Comparison of ENCODE assay signal across 21 cellular contexts in the genomic region with DNA sequence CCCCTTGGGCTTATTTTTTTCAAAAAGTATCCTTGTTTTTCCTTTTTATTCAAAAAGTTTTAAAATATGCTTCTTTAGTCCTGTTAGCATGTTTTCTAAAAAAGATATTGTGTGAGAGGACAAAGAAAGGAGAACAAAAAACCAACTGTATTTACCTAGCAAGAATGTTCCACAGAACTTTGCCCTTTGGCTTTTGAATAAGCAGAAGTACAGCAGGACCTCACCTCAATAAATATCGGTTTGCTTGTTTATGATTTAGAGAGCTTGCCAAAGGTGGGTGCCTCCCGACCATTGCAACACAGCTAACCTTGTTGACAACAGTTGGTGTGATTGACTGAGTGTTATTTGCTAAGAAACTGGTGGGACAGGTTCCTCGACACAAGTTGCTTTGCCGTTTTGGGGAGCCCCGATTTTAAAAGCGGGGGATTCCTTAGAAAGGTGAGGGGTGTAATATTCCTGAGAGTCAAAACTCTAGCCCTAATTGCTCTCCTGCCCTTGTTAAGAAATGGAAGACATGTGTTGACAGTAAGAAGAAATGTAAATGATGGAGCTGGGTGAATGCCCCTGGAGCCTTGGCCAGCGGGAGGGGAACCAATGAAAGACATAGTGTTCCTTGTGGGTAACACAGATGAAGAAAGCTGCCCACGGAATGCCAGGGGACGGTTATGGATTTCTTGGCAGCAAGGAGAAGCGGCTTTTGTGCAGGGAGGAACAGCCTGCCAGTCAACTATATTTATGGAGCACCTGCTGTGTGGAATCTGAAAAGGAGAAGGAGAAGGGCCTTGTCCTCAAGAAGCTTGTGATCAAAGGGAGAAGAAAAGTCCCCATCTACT. TPM values are rescaled to one million over a fixed set of nuclear protein-coding genes. Genes with fewer than 3 reads are reported as not detected.
DNase-seq lines count a peak whose midpoint lies in the region; ATAC-seq and TF ChIP-seq lines count a peak whose summit lies in the region.
"Had no signal": no experiment of that assay in that cellular context is flagged by ENCODE, and none has a peak within 500 bp of the region (broad histone marks: within the 10 kb centered on the region; RNA-seq: fewer than 3 reads in every experiment).

No MANE protein-coding gene starts in this region.

- intact Hi-C loops in gastrocnemius medialis (cut with DNase I; ENCODE audit: low total_unique reads) = loop anchor here (1.0 to 2.0 kb wide), 2 partner anchors 14 to 40 kb away; a partner anchor contains a TSS

- peak; percentile 88 for DNase-seq in DMS53 (lab: John Stamatoyannopoulos, UW)
- DNase-seq in NCI-H526 treated with DMSO at 0.1 percent for 48 hours (lab: John Stamatoyannopoulos, UW) = peak; percentile 17
- peak; percentile 29 for DNase-seq in epithelial cell of prostate (ENCODE audit: low read depth, low spot score)
- peak; percentile 91 to 98 for DNase-seq in gastrocnemius medialis
- DNase-seq in KBM-7 = no peak
- DNase-seq in SKM-1 (lab: John Stamatoyannopoulos, UW; ENCODE audit: unreplicated experiment) = no peak
- no peak for DNase-seq in stimulated activated CD4-positive, alpha-beta T cell treated with anti-CD3 and anti-CD28 coated beads, Interleukin-4, amount 100 ng/mL, for 1 hour
- DNase-seq: activated CD4-positive, CD25-positive, alpha-beta regulatory T cell; activated effector memory CD4-positive, alpha-beta T cell treated with anti-CD3 and anti-CD28 coated beads, Interleukin-2, amount 50 U/mL, for 16 hours; aorta; cortex of kidney; DMS153; esophagus squamous epithelium; NCI-H1436 treated with DMSO at 0.1 percent for 48 hours; NCI-H446 treated with DMSO at 0.1 percent for 48 hours; ovary; T-helper 1 cell had no signal

- in situ Hi-C loops in gastrocnemius medialis (cut with MboI; ENCODE audit: low sequenced_read_pairs in 4 of 4) = no loop called here
- in situ Hi-C loops in KBM-7 (cut with MboI; ENCODE audit: low pct_unique_long_range_greater_than_20kb, low sequenced_read_pairs) = no loop called here

- peak overlapping the region; percentile 3 to 32 (median 16) for H3K4me3 ChIP-seq in gastrocnemius medialis
- H3K4me3 ChIP-seq: esophagus squamous epithelium, ovary had no signal

- peaks cover 0 to 9% of the 10 kb centered on the region in 2 donors for H3K36me3 ChIP-seq in gastrocnemius medialis
- H3K36me3 ChIP-seq: esophagus squamous epithelium, ovary had no signal

- ATAC-seq in gastrocnemius medialis (peak; percentile 61 to 74), GM21529 (IDR thresholded peaks at IDR 0.05; ENCODE audit: unreplicated experiment) (no peak)
- ATAC-seq: Panc1 had no signal

- no peak for TF ChIP-seq POLR2A in gastrocnemius medialis (IDR thresholded peaks at IDR 0.05)

- H3K4me1 ChIP-seq in gastrocnemius medialis = peaks cover 67 to 82% of the 10 kb centered on the region in 2 donors

- no peaks in the 10 kb centered on the region for H3K27me3 ChIP-seq in gastrocnemius medialis
- H3K27me3 ChIP-seq: esophagus squamous epithelium, ovary had no signal

- H3K27ac ChIP-seq in epithelial cell of prostate (no peak overlapping the region), gastrocnemius medialis (peak overlapping the region; percentile 85 to 93 (median 92))
- H3K27ac ChIP-seq: ovary had no signal

- no peak for TF ChIP-seq CTCF in gastrocnemius medialis (IDR thresholded peaks at IDR 0.05 in 4 of 5, conservative IDR thresholded peaks at IDR 0.05 in 1 of 5)

- no peaks in the 10 kb centered on the region for H3K9me3 ChIP-seq in gastrocnemius medialis
- H3K9me3 ChIP-seq: esophagus squamous epithelium, ovary had no signal

RNA-seq across cellular contexts. Expression of a gene that starts 13.7 kb away (rescaled TPM):
- 1,000 to 10,000 TPM; 2,958 to 5,874 (median 4,932) TPM for total RNA-seq in gastrocnemius medialis
- total RNA-seq: aorta, esophagus squamous epithelium, kidney epithelial cell, mononuclear cell had no signal

Comparison
In these comparisons a context has a peak if more than half of its experiments do, and no peak if none do; other contexts are left out.
1. DNase-seq: peak in DMS53 (single experiment), NCI-H526 treated with DMSO at 0.1 percent for 48 hours (single experiment), epithelial cell of prostate (single experiment) and gastrocnemius medialis (2 of 2); none in KBM-7 (single experiment), SKM-1 (single experiment) and stimulated activated CD4-positive, alpha-beta T cell treated with anti-CD3 and anti-CD28 coated beads, Interleukin-4, amount 100 ng/mL, for 1 hour (single experiment).